ENCODE assay signal across 1 cellular context in genomic region chr18:34976534-34976898, GRCh38.
TF ChIP-seq lines count a peak whose summit lies in the region.

No MANE protein-coding gene starts in this region.

TF ChIP-seq in HEK293, 187 proteins besides CTCF, POLR2A, EP300 and RAD21 (continued from another document):
- peak; percentile 65; the same call in 1 of the 2 replicates for TF ChIP-seq TCF7L2 (IDR thresholded peaks at IDR 0.05; ENCODE audit: borderline replicate concordance, low read depth, low read length)
- 0 out of 2 replicates have a peak, but pooled peaks have one; percentile 51 for TF ChIP-seq ZNF223 (tag by site-specific recombination; IDR thresholded peaks at IDR 0.05)
- TF ChIP-seq, protein P1, sequence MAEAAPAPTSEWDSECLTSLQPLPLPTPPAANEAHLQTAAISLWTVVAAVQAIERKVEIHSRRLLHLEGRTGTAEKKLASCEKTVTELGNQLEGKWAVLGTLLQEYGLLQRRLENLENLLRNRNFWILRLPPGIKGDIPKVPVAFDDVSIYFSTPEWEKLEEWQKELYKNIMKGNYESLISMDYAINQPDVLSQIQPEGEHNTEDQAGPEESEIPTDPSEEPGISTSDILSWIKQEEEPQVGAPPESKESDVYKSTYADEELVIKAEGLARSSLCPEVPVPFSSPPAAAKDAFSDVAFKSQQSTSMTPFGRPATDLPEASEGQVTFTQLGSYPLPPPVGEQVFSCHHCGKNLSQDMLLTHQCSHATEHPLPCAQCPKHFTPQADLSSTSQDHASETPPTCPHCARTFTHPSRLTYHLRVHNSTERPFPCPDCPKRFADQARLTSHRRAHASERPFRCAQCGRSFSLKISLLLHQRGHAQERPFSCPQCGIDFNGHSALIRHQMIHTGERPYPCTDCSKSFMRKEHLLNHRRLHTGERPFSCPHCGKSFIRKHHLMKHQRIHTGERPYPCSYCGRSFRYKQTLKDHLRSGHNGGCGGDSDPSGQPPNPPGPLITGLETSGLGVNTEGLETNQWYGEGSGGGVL (tag by site-specific recombination; IDR thresholded peaks at IDR 0.05): peak; percentile 44; the same call in 1 of the 2 replicates
- peak; percentile 51 for TF ChIP-seq FEZF1 (tag by site-specific recombination; IDR thresholded peaks at IDR 0.05)
- TF ChIP-seq ZBTB1 (tag by site-specific recombination; IDR thresholded peaks at IDR 0.05): peak; percentile 67; the same call in 1 of the 2 replicates
- no peak for TF ChIP-seq ZNF48 (tag by site-specific recombination; IDR thresholded peaks at IDR 0.05)
TF ChIP-seq in HEK293: peak in this region for 11.
